Comparison of ENCODE assay signal across 1 cellular context in genomic region chrX:102765217-102765616, GRCh38.
TF ChIP-seq lines count a peak whose summit lies in the region.

No MANE protein-coding gene starts in this region.

TF ChIP-seq in HepG2, 621 proteins besides CTCF, POLR2A, EP300 and RAD21:
- TF ChIP-seq KLF9 (CRISPR knock-in tag; IDR thresholded peaks at IDR 0.05; ENCODE audit: low read depth) (no peak), DBP (CRISPR knock-in tag; IDR thresholded peaks at IDR 0.05; ENCODE audit: not compliant biosample characterization) (no peak), ZNF646 (CRISPR knock-in tag; IDR thresholded peaks at IDR 0.05) (no peak), ZNF556 (CRISPR knock-in tag; IDR thresholded peaks at IDR 0.05; ENCODE audit: borderline replicate concordance) (no peak), THAP9 (CRISPR knock-in tag; IDR thresholded peaks at IDR 0.05; ENCODE audit: borderline replicate concordance) (no peak), ZNF558 (CRISPR knock-in tag; IDR thresholded peaks at IDR 0.05; ENCODE audit: borderline replicate concordance) (no peak), MAFG (CRISPR knock-in tag; IDR thresholded peaks at IDR 0.05) (no peak), CERS6 (CRISPR knock-in tag; IDR thresholded peaks at IDR 0.05) (no peak), TP53 (CRISPR knock-in tag; conservative IDR thresholded peaks at IDR 0.05) (no peak), FOXP4 (CRISPR knock-in tag; IDR thresholded peaks at IDR 0.05) (no peak)
